15 cellular contexts compared by ENCODE assay signal in genomic region chr3:77871436-77871835, GRCh38.
DNase-seq lines count a peak whose midpoint lies in the region; ATAC-seq and TF ChIP-seq lines count a peak whose summit lies in the region.
"Had no signal": no experiment of that assay in that cellular context is flagged by ENCODE, and none has a peak within 500 bp of the region (broad histone marks: within the 10 kb centered on the region; RNA-seq: fewer than 3 reads in every experiment).

No MANE protein-coding gene starts in this region.

- no peaks in the 10 kb centered on the region for H3K36me3 ChIP-seq in mammary epithelial cell (ENCODE audit: insufficient read depth, low read length)
- H3K36me3 ChIP-seq: BE2C had no signal

- H3K4me3 ChIP-seq in mammary epithelial cell (replicated peaks in 1 of 3; ENCODE audit: insufficient read depth in 1 of 3, low read depth in 2 of 3, low read length in 3 of 3) = no peak overlapping the region
- H3K4me3 ChIP-seq: A549, GM23338 had no signal

- 100% methylated on average over 1 of the region's 1 CpG for WGBS in mammary epithelial cell (ENCODE audit: low coverage, missing lambda C conversion rate)

- CTCF ChIA-PET in mammary epithelial cell (lab: Charles Lee; ENCODE audit: low non-redundant PET) = no interaction called here

- no peaks in the 10 kb centered on the region for H3K79me2 ChIP-seq in mammary epithelial cell (ENCODE audit: insufficient read depth, low read length)

- TF ChIP-seq CTCF in mammary epithelial cell (conservative IDR thresholded peaks at IDR 0.05 in 1 of 2, IDR thresholded peaks at IDR 0.05 in 1 of 2; ENCODE audit: extremely low read depth in 1 of 2, insufficient read depth in 1 of 2, low read depth in 1 of 2, low read length in 2 of 2) = no peak

- H3K4me2 ChIP-seq in mammary epithelial cell (ENCODE audit: insufficient read depth, low read depth, low read length) = no peak overlapping the region
- H3K4me2 ChIP-seq: A549, GM23338 had no signal

- H2AFZ ChIP-seq in mammary epithelial cell (ENCODE audit: low read depth, low read length) = no peak overlapping the region
- H2AFZ ChIP-seq: GM23338 had no signal

- in situ Hi-C loops in mammary epithelial cell (cut with MboI; ENCODE audit: low sequenced_read_pairs in 2 of 2) = no loop called here

- ATAC-seq in GM18498 (IDR thresholded peaks at IDR 0.05; ENCODE audit: unreplicated experiment) = no peak
- no peak for ATAC-seq in GM21526 (IDR thresholded peaks at IDR 0.05; ENCODE audit: low FRiP score, unreplicated experiment)
- ATAC-seq: A549, GM23338 had no signal

- no peak overlapping the region for H3K9ac ChIP-seq in mammary epithelial cell (ENCODE audit: insufficient read depth, low read length)

- DNase-seq in NCI-H69 (lab: John Stamatoyannopoulos, UW) (peak; percentile 24), mammary epithelial cell (peak; percentile 10), iris pigment epithelial cell (ENCODE audit: low read depth) (peak; percentile 18)
- DNase-seq in activated CD8-positive, alpha-beta memory T cell treated with anti-CD3 and anti-CD28 coated beads, Interleukin-2, amount 50 U/mL, for 48 hours = no peak
- DNase-seq: BE2C; CD4-positive, alpha-beta memory T cell; DMS153; GF-D8; H7 had no signal

- intact Hi-C loops in mammary epithelial cell (cut with micrococcal nuclease) = no loop called here

- no peaks in the 10 kb centered on the region for H4K20me1 ChIP-seq in mammary epithelial cell (ENCODE audit: insufficient read depth, low read length)

- H3K27me3 ChIP-seq in mammary epithelial cell (ENCODE audit: insufficient read depth, low read length) = no peaks in the 10 kb centered on the region
- H3K27me3 ChIP-seq: BE2C had no signal

- H3K27ac ChIP-seq in mammary epithelial cell (ENCODE audit: insufficient read depth, low read depth, low read length) = no peak overlapping the region
- H3K27ac ChIP-seq: A549, C4-2B, HL-60 had no signal

- dilution Hi-C loops in mammary epithelial cell (cut with HindIII; ENCODE audit: low sequenced_read_pairs) = no loop called here

- peaks cover 8% of the 10 kb centered on the region for H3K4me1 ChIP-seq in mammary epithelial cell (ENCODE audit: insufficient read depth, low read length)
- H3K4me1 ChIP-seq: A549, BE2C had no signal

- H3K9me3 ChIP-seq in mammary epithelial cell (replicated peaks; ENCODE audit: insufficient read depth, low read length) = no peaks in the 10 kb centered on the region
- H3K9me3 ChIP-seq: A549, BE2C had no signal

- no TSS peak for BruUV-seq in mammary epithelial cell (replicated peaks; lab: Mats Ljungman, UMichigan)
